In the genomic region with DNA sequence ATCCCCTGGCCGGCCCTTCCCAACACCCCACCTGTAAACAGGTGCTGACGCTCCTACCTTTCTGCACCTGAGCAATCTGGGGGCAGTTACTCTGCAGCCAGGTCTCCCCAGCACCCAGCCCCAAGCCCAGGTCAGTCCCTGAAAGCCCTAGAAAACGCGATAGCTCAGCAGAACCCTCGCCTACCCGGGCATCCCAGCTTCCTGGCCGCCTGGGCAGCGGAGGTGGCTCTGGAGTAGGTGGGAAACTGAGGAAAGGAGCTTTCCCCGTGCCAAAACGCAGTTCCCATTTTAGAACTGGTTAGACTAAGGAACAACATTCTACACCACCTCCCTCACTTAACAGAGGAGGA, we compare ENCODE assay signal across 9 cellular contexts. TPM values are rescaled to one million over a fixed set of nuclear protein-coding genes. Genes with fewer than 3 reads are reported as not detected.
DNase-seq lines count a peak whose midpoint lies in the region; ATAC-seq, FAIRE-seq and TF ChIP-seq lines count a peak whose summit lies in the region.
"Had no signal": no experiment of that assay in that cellular context is flagged by ENCODE, and none has a peak within 500 bp of the region (broad histone marks: within the 10 kb centered on the region; RNA-seq: fewer than 3 reads in every experiment).

No MANE protein-coding gene starts in this region.

- POLR2A ChIA-PET in A549 (lab: Yijun Ruan, JAX): no interaction called here

- TF ChIP-seq RAD21 in A549 (conservative IDR thresholded peaks at IDR 0.05 in 1 of 2, IDR thresholded peaks at IDR 0.05 in 1 of 2): no peak

- no peak for TF ChIP-seq CTCF in A549 (IDR thresholded peaks at IDR 0.05)
- no peak for TF ChIP-seq CTCF in chondrocyte (IDR thresholded peaks at IDR 0.05)

- H3K4me1 Mint-ChIP-seq in chondrocyte (ENCODE audit: low read depth): peaks cover 21% of the 10 kb centered on the region

- CTCF ChIA-PET in A549 (lab: Yijun Ruan, JAX): interaction anchor here (0.6 to 2.1 kb wide), 16 partner anchors 8 to 481 kb away, joined by 3 to 35 read pairs (median 4); a partner anchor contains a TSS

- peak overlapping the region; percentile 71 for H3K4me3 Mint-ChIP-seq in chondrocyte (ENCODE audit: unreplicated experiment)

- ATAC-seq in A549: peak; percentile 9 to 22; a peak in 4 of 6 replicates
- no peak for ATAC-seq in GM18861 (IDR thresholded peaks at IDR 0.05; ENCODE audit: unreplicated experiment)

- peaks cover 50% of the 10 kb centered on the region for H3K27me3 ChIP-seq in HUES6 (ENCODE audit: control insufficient read depth, insufficient read depth, low read length)
- no peaks in the 10 kb centered on the region for H3K27me3 ChIP-seq in mucosa of rectum (ENCODE audit: control insufficient read depth in 2 of 2, insufficient read depth in 2 of 2, low read length in 2 of 2)

- no peaks in the 10 kb centered on the region for H3K9me3 Mint-ChIP-seq in chondrocyte (ENCODE audit: low read depth)

- no peaks in the 10 kb centered on the region for H3K27me3 Mint-ChIP-seq in chondrocyte (ENCODE audit: low read depth)

- peak overlapping the region; percentile 52 for H3K4me3 ChIP-seq in A549
- H3K4me3 ChIP-seq in HUES6 (ENCODE audit: low read depth, low read length): peak overlapping the region; percentile 85
- peak overlapping the region; percentile 77 to 85 for H3K4me3 ChIP-seq in mucosa of rectum (ENCODE audit: low read length in 2 of 2)

- H3K9ac ChIP-seq in HUES6 (ENCODE audit: low read length): peak overlapping the region; percentile 29
- peak overlapping the region; percentile 48 to 89 for H3K9ac ChIP-seq in mucosa of rectum (ENCODE audit: low read depth in 1 of 2, low read length in 2 of 2)

- H3K36me3 Mint-ChIP-seq in chondrocyte (ENCODE audit: low read depth): no peaks in the 10 kb centered on the region

- no peak for TF ChIP-seq EP300 in A549 (IDR thresholded peaks at IDR 0.05)

- H3K9me3 ChIP-seq in A549 (no peaks in the 10 kb centered on the region), HUES6 (ENCODE audit: control insufficient read depth, insufficient read depth, low read depth, low read length) (no peaks in the 10 kb centered on the region), mucosa of rectum (ENCODE audit: control insufficient read depth in 2 of 2, low read length in 2 of 2) (no peaks in the 10 kb centered on the region)

- H3K4me1 ChIP-seq in A549 (peaks cover 36% of the 10 kb centered on the region), HUES6 (ENCODE audit: control insufficient read depth, insufficient read depth, low read length) (peaks cover 6% of the 10 kb centered on the region; the same call in 1 of the 2 replicates), mucosa of rectum (ENCODE audit: control insufficient read depth in 2 of 2, insufficient read depth in 2 of 2, low read length in 2 of 2) (peaks cover 35 to 55% of the 10 kb centered on the region in 2 donors)

- H3K27ac Mint-ChIP-seq in chondrocyte (ENCODE audit: unreplicated experiment): peak overlapping the region; percentile 41

- 25% methylated on average over 10 of the region's 10 CpGs for WGBS in A549 (ENCODE audit: missing lambda C conversion rate)

- DNase-seq in A549 (ENCODE audit: low read depth in 1 of 2, low spot score in 1 of 2) (no peak), chondrocyte (ENCODE audit: low spot score) (no peak), urothelium cell line (ENCODE audit: low spot score) (no peak), DMS 273 treated with DMSO at 0.1 percent for 48 hours (lab: John Stamatoyannopoulos, UW) (no peak)
- no peak for DNase-seq in stimulated activated CD4-positive, alpha-beta T cell treated with anti-CD3 and anti-CD28 coated beads, Interleukin-12 subunit alpha, Interleukin-12 subunit beta, amount 100 ng/mL, for 4 hours

- H3K36me3 ChIP-seq in HUES6 (ENCODE audit: control insufficient read depth, insufficient read depth, low read length): no peaks in the 10 kb centered on the region
- H3K36me3 ChIP-seq in mucosa of rectum (ENCODE audit: control insufficient read depth in 2 of 2, insufficient read depth in 2 of 2, low read length in 2 of 2): no peaks in the 10 kb centered on the region

- TF ChIP-seq POLR2A in A549 (IDR thresholded peaks at IDR 0.05; ENCODE audit: low read length): no peak

- peak overlapping the region; percentile 55 to 81 for H3K27ac ChIP-seq in A549
- H3K27ac ChIP-seq in HUES6 (ENCODE audit: low read depth, low read length): no peak overlapping the region
- peak overlapping the region; percentile 75 to 76 for H3K27ac ChIP-seq in mucosa of rectum (ENCODE audit: low read depth in 2 of 2, low read length in 2 of 2)

- no peak for FAIRE-seq in A549 (lab: Jason Lieb, UNC)
- no peak for FAIRE-seq in urothelium cell line (lab: Jason Lieb, UNC)

- peak overlapping the region; percentile 91 for H3K4me2 ChIP-seq in A549

TF ChIP-seq in A549, 52 proteins besides CTCF, POLR2A, EP300 and RAD21:
- TF ChIP-seq TP53 (CRISPR knock-in tag; IDR thresholded peaks at IDR 0.05) (no peak), MAZ (IDR thresholded peaks at IDR 0.05; ENCODE audit: borderline replicate concordance, low read depth, low read length) (no peak)

RNA-seq across cellular contexts. Expression of a gene that starts 0.4 kb away (rescaled TPM):
- polyA plus RNA-seq in A549 (2011; rRNA removed): 34.2 and 41.6 TPM in 2 replicates
- 4.1 and 4.6 TPM in 2 replicates for polyA plus RNA-seq in A549 (2012; cell fraction: cytosol; rRNA removed)
- polyA plus RNA-seq in A549 (2012; cell fraction: nucleus; rRNA removed): 5.4 and 13.3 TPM in 2 replicates
- 10.8 to 15.5 TPM (median 11.6 TPM) in 3 replicates for polyA plus RNA-seq in A549 (2017; fragmentation: RNase III; extraction: RNeasy Plus Mini Kit Qiagen cat#74134 plus additional on column Dnase treatment)
- polyA minus RNA-seq in A549 (2011; rRNA and poly(A)+ RNA removed): 15.1 and 16.5 TPM in 2 replicates
- 9.3 to 25.1 TPM (median 23.8 TPM) in 3 replicates for total RNA-seq in chondrocyte

RNA-seq across cellular contexts. Expression of a gene that starts 44.7 kb away (rescaled TPM):
- polyA plus RNA-seq in A549 (2011; rRNA removed): not detected in 2 replicates
- polyA plus RNA-seq in A549 (2012; cell fraction: cytosol; rRNA removed): not detected in 2 replicates
- polyA plus RNA-seq in A549 (2012; cell fraction: nucleus; rRNA removed): not detected in 2 replicates
- polyA plus RNA-seq in A549 (2017; fragmentation: RNase III; extraction: RNeasy Plus Mini Kit Qiagen cat#74134 plus additional on column Dnase treatment): not detected in 3 replicates
- polyA minus RNA-seq in A549 (2011; rRNA and poly(A)+ RNA removed): not detected in 2 replicates
- total RNA-seq in chondrocyte: not detected in 3 replicates
- total RNA-seq: activated CD8-positive, alpha-beta memory T cell treated with anti-CD3 and anti-CD28 coated beads for 36 hours had no signal
